Comparison of ENCODE assay signal across 1 cellular context in genomic region chr1:36384542-36385409, GRCh38.
A peak's percentile ranks its signal among the peaks of the same experiment; 100 is the strongest.
TF ChIP-seq lines count a peak whose summit lies in the region.

No MANE protein-coding gene starts in this region.

TF ChIP-seq in GM12878, 131 proteins besides CTCF, POLR2A, EP300 and RAD21 (continued from another document):
- TF ChIP-seq BCL3 (IDR thresholded peaks at IDR 0.05; ENCODE audit: borderline replicate concordance, insufficient read depth, low read depth, low read length, poor library complexity, severe bottlenecking) (no peak), SKIL (IDR thresholded peaks at IDR 0.05; ENCODE audit: low read depth, poor library complexity, severe bottlenecking) (peak; percentile 58), CREM (IDR thresholded peaks at IDR 0.05; ENCODE audit: low read depth) (no peak), ATF7 (IDR thresholded peaks at IDR 0.05; ENCODE audit: low read depth) (no peak), HSF1 (IDR thresholded peaks at IDR 0.05; ENCODE audit: low read depth, low read length) (no peak), TCF3 (IDR thresholded peaks at IDR 0.05; ENCODE audit: borderline replicate concordance, insufficient read depth, low read depth, low read length) (no peak), ZBTB4 (CRISPR knock-in tag; IDR thresholded peaks at IDR 0.05) (no peak), CHD2 (IDR thresholded peaks at IDR 0.05; ENCODE audit: borderline replicate concordance, low read depth, low read length) (no peak), ZBTB33 (IDR thresholded peaks at IDR 0.05) (no peak), NFIC (IDR thresholded peaks at IDR 0.05; ENCODE audit: low read depth, low read length) (no peak), LARP7 (IDR thresholded peaks at IDR 0.05) (no peak), IRF4 (IDR thresholded peaks at IDR 0.05; ENCODE audit: low read depth, low read length) (no peak), SIN3A (IDR thresholded peaks at IDR 0.05; ENCODE audit: low read depth, low read length) (no peak), PBX3 (IDR thresholded peaks at IDR 0.05; ENCODE audit: insufficient replicate concordance, low read depth, low read length) (no peak), TBL1XR1 (IDR thresholded peaks at IDR 0.05; ENCODE audit: low read depth, low read length) (no peak), ETV6 (conservative IDR thresholded peaks at IDR 0.05 in 1 of 2, IDR thresholded peaks at IDR 0.05 in 1 of 2; ENCODE audit: borderline replicate concordance in 1 of 2, low read depth in 1 of 2) (no peak), RELB (IDR thresholded peaks at IDR 0.05; ENCODE audit: low read depth) (0 out of 2 replicates have a peak, but pooled peaks have one; percentile 16), ZSCAN29 (IDR thresholded peaks at IDR 0.05) (no peak), CBX3 (IDR thresholded peaks at IDR 0.05; ENCODE audit: borderline replicate concordance, low read depth) (no peak), ZBTB40 (IDR thresholded peaks at IDR 0.05; ENCODE audit: borderline replicate concordance) (peak; percentile 23; the same call in 1 of the 2 replicates), KLF5 (IDR thresholded peaks at IDR 0.05; ENCODE audit: partially characterized antibody) (no peak), IKZF2 (IDR thresholded peaks at IDR 0.05) (peak; percentile 41 to 42; a peak in 2 of 4 replicates), BHLHE40 (IDR thresholded peaks at IDR 0.05; ENCODE audit: borderline replicate concordance in 1 of 2, low read depth in 2 of 2, low read length in 1 of 2) (peak in 1 of 2 experiments; percentile 34; a peak in 2 of 4 replicates), CEBPB (IDR thresholded peaks at IDR 0.05; ENCODE audit: borderline replicate concordance in 1 of 2, low read depth in 2 of 2, low read length in 2 of 2) (no peak), ZNF24 (IDR thresholded peaks at IDR 0.05) (peak; percentile 95), POU2F2 (IDR thresholded peaks at IDR 0.05; ENCODE audit: borderline replicate concordance, low read depth, low read length) (no peak), NBN (IDR thresholded peaks at IDR 0.05) (0 out of 2 replicates have a peak, but pooled peaks have one; percentile 26), EED (IDR thresholded peaks at IDR 0.05; ENCODE audit: low read depth) (no peak), SMAD5 (IDR thresholded peaks at IDR 0.05; ENCODE audit: low read depth) (no peak), POLR2AphosphoS5 (IDR thresholded peaks at IDR 0.05; ENCODE audit: low read length) (no peak), PAX8 (IDR thresholded peaks at IDR 0.05) (no peak), YY1 (IDR thresholded peaks at IDR 0.05; ENCODE audit: low read depth, low read length) (0 out of 2 replicates have a peak, but pooled peaks have one; percentile 42), CHD1 (IDR thresholded peaks at IDR 0.05; ENCODE audit: low read depth, low read length) (no peak), DPF2 (IDR thresholded peaks at IDR 0.05) (0 out of 2 replicates have a peak, but pooled peaks have one; percentile 10)
